1 cellular context compared by ENCODE assay signal in genomic region chr17:40111221-40112128, GRCh38.
TF ChIP-seq lines count a peak whose summit lies in the region.

No MANE protein-coding gene starts in this region.

TF ChIP-seq in HepG2, 621 proteins besides CTCF, POLR2A, EP300 and RAD21 (continued from another document and continues in another):
- TF ChIP-seq ZNF33A (CRISPR knock-in tag; IDR thresholded peaks at IDR 0.05; ENCODE audit: borderline replicate concordance): no peak
- peak; percentile 73; the same call in 1 of the 2 replicates for TF ChIP-seq ZNF747 (CRISPR knock-in tag; IDR thresholded peaks at IDR 0.05; ENCODE audit: borderline replicate concordance)
- peak; percentile 92 for TF ChIP-seq XRCC5 (optimal IDR thresholded peaks at IDR 0.05; ENCODE audit: low read length)
- TF ChIP-seq NCOR1 (IDR thresholded peaks at IDR 0.05; ENCODE audit: borderline replicate concordance, low read length): peak; percentile 88
- 0 out of 2 replicates have a peak, but pooled peaks have one; percentile 46 for TF ChIP-seq ZMYM3 (CRISPR knock-in tag; IDR thresholded peaks at IDR 0.05)
- peak; percentile 40; the same call in 1 of the 2 replicates for TF ChIP-seq KMT2A (CRISPR knock-in tag; IDR thresholded peaks at IDR 0.05)
- TF ChIP-seq PATZ1 (CRISPR knock-in tag; IDR thresholded peaks at IDR 0.05): peak; percentile 83
- peak; percentile 90 for TF ChIP-seq IRF2 (CRISPR knock-in tag; IDR thresholded peaks at IDR 0.05)
- no peak for TF ChIP-seq CEBPG (CRISPR knock-in tag; IDR thresholded peaks at IDR 0.05)
- TF ChIP-seq, protein P1, sequence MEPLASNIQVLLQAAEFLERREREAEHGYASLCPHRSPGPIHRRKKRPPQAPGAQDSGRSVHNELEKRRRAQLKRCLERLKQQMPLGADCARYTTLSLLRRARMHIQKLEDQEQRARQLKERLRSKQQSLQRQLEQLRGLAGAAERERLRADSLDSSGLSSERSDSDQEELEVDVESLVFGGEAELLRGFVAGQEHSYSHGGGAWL (CRISPR knock-in tag; IDR thresholded peaks at IDR 0.05): peak; percentile 29; the same call in 1 of the 2 replicates
- peak; percentile 87 for TF ChIP-seq SALL1 (CRISPR knock-in tag; IDR thresholded peaks at IDR 0.05)
- TF ChIP-seq KLF11 (CRISPR knock-in tag; IDR thresholded peaks at IDR 0.05): peak; percentile 56; the same call in 1 of the 2 replicates
- TF ChIP-seq, protein P2, sequence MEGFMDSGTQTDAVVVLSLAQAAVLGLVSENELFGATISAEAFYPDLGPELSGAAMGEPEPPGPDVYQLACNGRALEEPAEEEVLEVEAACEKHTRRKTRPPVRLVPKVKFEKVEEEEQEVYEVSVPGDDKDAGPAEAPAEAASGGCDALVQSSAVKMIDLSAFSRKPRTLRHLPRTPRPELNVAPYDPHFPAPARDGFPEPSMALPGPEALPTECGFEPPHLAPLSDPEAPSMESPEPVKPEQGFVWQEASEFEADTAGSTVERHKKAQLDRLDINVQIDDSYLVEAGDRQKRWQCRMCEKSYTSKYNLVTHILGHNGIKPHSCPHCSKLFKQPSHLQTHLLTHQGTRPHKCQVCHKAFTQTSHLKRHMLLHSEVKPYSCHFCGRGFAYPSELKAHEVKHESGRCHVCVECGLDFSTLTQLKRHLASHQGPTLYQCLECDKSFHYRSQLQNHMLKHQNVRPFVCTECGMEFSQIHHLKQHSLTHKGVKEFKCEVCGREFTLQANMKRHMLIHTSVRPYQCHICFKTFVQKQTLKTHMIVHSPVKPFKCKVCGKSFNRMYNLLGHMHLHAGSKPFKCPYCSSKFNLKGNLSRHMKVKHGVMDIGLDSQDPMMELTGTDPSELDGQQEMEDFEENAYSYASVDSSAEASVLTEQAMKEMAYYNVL (CRISPR knock-in tag; IDR thresholded peaks at IDR 0.05; ENCODE audit: borderline replicate concordance): peak; percentile 95; the same call in 1 of the 2 replicates
- TF ChIP-seq ZNF234 (CRISPR knock-in tag; conservative IDR thresholded peaks at IDR 0.05): peak; percentile 82; the same call in 1 of the 2 replicates
- TF ChIP-seq NR2F1 (CRISPR knock-in tag; IDR thresholded peaks at IDR 0.05): peak; percentile 89 to 91
- TF ChIP-seq ZNF543 (CRISPR knock-in tag; IDR thresholded peaks at IDR 0.05): peak; percentile 66; the same call in 1 of the 2 replicates
- peak; percentile 81 for TF ChIP-seq ZNF609 (CRISPR knock-in tag; IDR thresholded peaks at IDR 0.05; ENCODE audit: borderline replicate concordance)
- TF ChIP-seq KDM5B (CRISPR knock-in tag; IDR thresholded peaks at IDR 0.05; ENCODE audit: borderline replicate concordance): peak; percentile 79; the same call in 1 of the 2 replicates
- peak; percentile 77 for TF ChIP-seq TEAD3 (CRISPR knock-in tag; optimal IDR thresholded peaks at IDR 0.05; ENCODE audit: borderline replicate concordance)
- no peak for TF ChIP-seq ISX (CRISPR knock-in tag; conservative IDR thresholded peaks at IDR 0.05)
- TF ChIP-seq, protein P3, sequence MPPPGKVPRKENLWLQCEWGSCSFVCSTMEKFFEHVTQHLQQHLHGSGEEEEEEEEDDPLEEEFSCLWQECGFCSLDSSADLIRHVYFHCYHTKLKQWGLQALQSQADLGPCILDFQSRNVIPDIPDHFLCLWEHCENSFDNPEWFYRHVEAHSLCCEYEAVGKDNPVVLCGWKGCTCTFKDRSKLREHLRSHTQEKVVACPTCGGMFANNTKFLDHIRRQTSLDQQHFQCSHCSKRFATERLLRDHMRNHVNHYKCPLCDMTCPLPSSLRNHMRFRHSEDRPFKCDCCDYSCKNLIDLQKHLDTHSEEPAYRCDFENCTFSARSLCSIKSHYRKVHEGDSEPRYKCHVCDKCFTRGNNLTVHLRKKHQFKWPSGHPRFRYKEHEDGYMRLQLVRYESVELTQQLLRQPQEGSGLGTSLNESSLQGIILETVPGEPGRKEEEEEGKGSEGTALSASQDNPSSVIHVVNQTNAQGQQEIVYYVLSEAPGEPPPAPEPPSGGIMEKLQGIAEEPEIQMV (CRISPR knock-in tag; IDR thresholded peaks at IDR 0.05; ENCODE audit: low read depth): peak; percentile 63; the same call in 1 of the 2 replicates
- TF ChIP-seq HHEX (CRISPR knock-in tag; IDR thresholded peaks at IDR 0.05): 0 out of 2 replicates have a peak, but pooled peaks have one; percentile 41
- no peak for TF ChIP-seq HDAC6 (IDR thresholded peaks at IDR 0.05; ENCODE audit: low read depth, low read length)
- TF ChIP-seq MNT (IDR thresholded peaks at IDR 0.05): peak; percentile 71; the same call in 1 of the 2 replicates
- TF ChIP-seq SSRP1 (CRISPR knock-in tag; IDR thresholded peaks at IDR 0.05): peak; percentile 99
- TF ChIP-seq MAF1 (CRISPR knock-in tag; IDR thresholded peaks at IDR 0.05; ENCODE audit: borderline replicate concordance): no peak
- 0 out of 2 replicates have a peak, but pooled peaks have one; percentile 39 for TF ChIP-seq PAWR (CRISPR knock-in tag; IDR thresholded peaks at IDR 0.05; ENCODE audit: borderline replicate concordance)
- TF ChIP-seq, protein P4, sequence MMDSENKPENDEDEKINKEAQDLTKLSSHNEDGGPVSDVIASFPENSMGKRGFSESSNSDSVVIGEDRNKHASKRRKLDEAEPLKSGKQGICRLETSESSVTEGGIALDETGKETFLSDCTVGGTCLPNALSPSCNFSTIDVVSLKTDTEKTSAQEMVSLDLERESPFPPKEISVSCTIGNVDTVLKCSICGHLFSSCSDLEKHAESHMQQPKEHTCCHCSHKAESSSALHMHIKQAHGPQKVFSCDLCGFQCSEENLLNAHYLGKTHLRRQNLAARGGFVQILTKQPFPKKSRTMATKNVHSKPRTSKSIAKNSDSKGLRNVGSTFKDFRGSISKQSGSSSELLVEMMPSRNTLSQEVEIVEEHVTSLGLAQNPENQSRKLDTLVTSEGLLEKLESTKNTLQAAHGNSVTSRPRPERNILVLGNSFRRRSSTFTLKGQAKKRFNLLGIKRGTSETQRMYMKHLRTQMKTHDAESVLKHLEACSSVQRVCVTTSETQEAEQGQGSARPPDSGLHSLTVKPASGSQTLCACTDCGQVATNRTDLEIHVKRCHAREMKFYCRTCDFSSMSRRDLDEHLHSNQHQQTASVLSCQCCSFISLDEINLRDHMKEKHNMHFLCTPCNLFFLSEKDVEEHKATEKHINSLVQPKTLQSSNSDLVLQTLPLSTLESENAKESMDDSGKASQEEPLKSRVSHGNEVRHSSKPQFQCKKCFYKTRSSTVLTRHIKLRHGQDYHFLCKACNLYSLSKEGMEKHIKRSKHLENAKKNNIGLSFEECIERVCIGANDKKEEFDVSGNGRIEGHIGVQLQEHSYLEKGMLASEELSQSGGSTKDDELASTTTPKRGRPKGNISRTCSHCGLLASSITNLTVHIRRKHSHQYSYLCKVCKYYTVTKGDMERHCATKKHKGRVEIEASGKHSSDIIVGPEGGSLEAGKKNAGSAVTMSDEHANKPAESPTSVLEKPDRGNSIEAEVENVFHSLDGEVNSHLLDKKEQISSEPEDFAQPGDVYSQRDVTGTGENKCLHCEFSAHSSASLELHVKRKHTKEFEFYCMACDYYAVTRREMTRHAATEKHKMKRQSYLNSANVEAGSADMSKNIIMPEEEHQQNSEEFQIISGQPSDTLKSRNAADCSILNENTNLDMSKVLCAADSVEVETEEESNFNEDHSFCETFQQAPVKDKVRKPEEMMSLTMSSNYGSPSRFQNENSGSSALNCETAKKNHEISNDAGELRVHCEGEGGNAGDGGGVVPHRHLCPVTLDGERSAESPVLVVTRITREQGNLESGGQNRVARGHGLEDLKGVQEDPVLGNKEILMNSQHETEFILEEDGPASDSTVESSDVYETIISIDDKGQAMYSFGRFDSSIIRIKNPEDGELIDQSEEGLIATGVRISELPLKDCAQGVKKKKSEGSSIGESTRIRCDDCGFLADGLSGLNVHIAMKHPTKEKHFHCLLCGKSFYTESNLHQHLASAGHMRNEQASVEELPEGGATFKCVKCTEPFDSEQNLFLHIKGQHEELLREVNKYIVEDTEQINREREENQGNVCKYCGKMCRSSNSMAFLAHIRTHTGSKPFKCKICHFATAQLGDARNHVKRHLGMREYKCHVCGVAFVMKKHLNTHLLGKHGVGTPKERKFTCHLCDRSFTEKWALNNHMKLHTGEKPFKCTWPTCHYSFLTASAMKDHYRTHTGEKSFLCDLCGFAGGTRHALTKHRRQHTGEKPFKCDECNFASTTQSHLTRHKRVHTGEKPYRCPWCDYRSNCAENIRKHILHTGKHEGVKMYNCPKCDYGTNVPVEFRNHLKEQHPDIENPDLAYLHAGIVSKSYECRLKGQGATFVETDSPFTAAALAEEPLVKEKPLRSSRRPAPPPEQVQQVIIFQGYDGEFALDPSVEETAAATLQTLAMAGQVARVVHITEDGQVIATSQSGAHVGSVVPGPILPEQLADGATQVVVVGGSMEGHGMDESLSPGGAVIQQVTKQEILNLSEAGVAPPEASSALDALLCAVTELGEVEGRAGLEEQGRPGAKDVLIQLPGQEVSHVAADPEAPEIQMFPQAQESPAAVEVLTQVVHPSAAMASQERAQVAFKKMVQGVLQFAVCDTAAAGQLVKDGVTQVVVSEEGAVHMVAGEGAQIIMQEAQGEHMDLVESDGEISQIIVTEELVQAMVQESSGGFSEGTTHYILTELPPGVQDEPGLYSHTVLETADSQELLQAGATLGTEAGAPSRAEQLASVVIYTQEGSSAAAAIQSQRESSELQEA (CRISPR knock-in tag; IDR thresholded peaks at IDR 0.05; ENCODE audit: not compliant biosample characterization): peak; percentile 28
- 0 out of 2 replicates have a peak, but pooled peaks have one; percentile 23 for TF ChIP-seq ZNF280D (CRISPR knock-in tag; IDR thresholded peaks at IDR 0.05)
